Comparison of ENCODE assay signal across 17 cellular contexts in the genomic region with DNA sequence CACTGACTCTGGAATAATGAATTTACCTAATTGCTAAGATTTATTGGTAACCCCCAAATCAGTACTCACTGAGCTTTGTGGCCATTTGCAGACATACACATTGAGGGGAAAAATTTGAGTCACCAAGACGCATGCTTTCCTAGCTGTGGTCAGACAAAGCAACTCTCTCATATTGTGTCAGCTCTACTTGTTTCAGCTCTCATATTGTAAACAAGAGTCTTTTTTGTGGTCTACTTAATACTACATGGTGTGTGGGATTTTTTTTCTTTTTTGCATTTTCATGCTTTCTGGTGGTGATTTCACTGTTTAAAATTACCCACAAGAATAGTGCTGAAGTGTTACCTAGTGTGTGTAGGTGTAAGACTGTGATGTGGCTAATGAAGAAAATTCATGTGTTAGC.
DNase-seq lines count a peak whose midpoint lies in the region; ATAC-seq, FAIRE-seq and TF ChIP-seq lines count a peak whose summit lies in the region.
"Had no signal": no experiment of that assay in that cellular context is flagged by ENCODE, and none has a peak within 500 bp of the region (broad histone marks: within the 10 kb centered on the region; RNA-seq: fewer than 3 reads in every experiment).

No MANE protein-coding gene starts in this region.

- no peaks in the 10 kb centered on the region for H3K27me3 Mint-ChIP-seq in astrocyte (ENCODE audit: low read depth, unreplicated experiment)

- BruUV-seq in OCI-LY7 (replicated peaks; lab: Mats Ljungman, UMichigan) = no TSS peak

- H2AFZ ChIP-seq in astrocyte (ENCODE audit: low read depth, low read length) (no peak overlapping the region), OCI-LY7 (ENCODE audit: low read length) (no peak overlapping the region)

- H3K4me3 ChIP-seq in astrocyte (ENCODE audit: insufficient read depth, low read depth, low read length) (no peak overlapping the region), OCI-LY7 (ENCODE audit: low read depth, low read length, poor library complexity, severe bottlenecking) (no peak overlapping the region), ascending aorta (no peak overlapping the region), Peyer's patch (no peak overlapping the region)
- H3K4me3 ChIP-seq: BLaER1, cardiac muscle cell, thoracic aorta had no signal

- peak; percentile 8 for DNase-seq in astrocyte (ENCODE audit: low read depth)
- DNase-seq in OCI-LY7 (ENCODE audit: low spot score) = no peak
- DNase-seq in ascending aorta (ENCODE audit: low spot score in 2 of 2) = no peak
- no peak for DNase-seq in stimulated activated naive CD4-positive, alpha-beta T cell treated with Interleukin-2 at 50 U/mL for 16 hours (lab: John Stamatoyannopoulos, UW)
- DNase-seq in Peyer's patch = no peak
- DNase-seq: GF-D8, KG1, NCI-H226 had no signal

- H4K20me1 ChIP-seq in astrocyte (ENCODE audit: insufficient read depth, low read length) = no peaks in the 10 kb centered on the region
- no peaks in the 10 kb centered on the region for H4K20me1 ChIP-seq in OCI-LY7 (ENCODE audit: insufficient read depth, low read length)
- H4K20me1 ChIP-seq: BLaER1 had no signal

- TF ChIP-seq CTCF in astrocyte (IDR thresholded peaks at IDR 0.05; ENCODE audit: insufficient read depth, low read depth, low read length) = no peak
- no peak for TF ChIP-seq CTCF in OCI-LY7 (conservative IDR thresholded peaks at IDR 0.05; ENCODE audit: low read length)
- TF ChIP-seq CTCF in ascending aorta (IDR thresholded peaks at IDR 0.05) = no peak
- no peak for TF ChIP-seq CTCF in Peyer's patch (IDR thresholded peaks at IDR 0.05)

- CTCF ChIA-PET in OCI-LY7 (lab: Charles Lee; ENCODE audit: unreplicated experiment) = no interaction called here

- TF ChIP-seq POLR2A in Peyer's patch (IDR thresholded peaks at IDR 0.05) = no peak

- no peak overlapping the region for H3K4me2 ChIP-seq in astrocyte (ENCODE audit: low read length)
- H3K4me2 ChIP-seq in OCI-LY7 (ENCODE audit: low read length) = no peak overlapping the region
- H3K4me2 ChIP-seq: BLaER1 had no signal

- H3K9me3 Mint-ChIP-seq in astrocyte (ENCODE audit: unreplicated experiment) = peaks cover 8% of the 10 kb centered on the region

- H3K9me3 ChIP-seq in astrocyte (ENCODE audit: insufficient read depth, low read depth, low read length) (no peaks in the 10 kb centered on the region), OCI-LY7 (ENCODE audit: low read length) (no peaks in the 10 kb centered on the region), ascending aorta (peaks cover 3 to 11% of the 10 kb centered on the region in 2 donors), Peyer's patch (no peaks in the 10 kb centered on the region)
- H3K9me3 ChIP-seq: thoracic aorta had no signal

- H3K4me3 Mint-ChIP-seq in astrocyte (ENCODE audit: unreplicated experiment) = no peak overlapping the region

- peak; percentile 90 for ATAC-seq in GM18873 (IDR thresholded peaks at IDR 0.05; ENCODE audit: low FRiP score, unreplicated experiment)
- ATAC-seq in GM21619 (IDR thresholded peaks at IDR 0.05; ENCODE audit: unreplicated experiment) = peak; percentile 97
- peak; percentile 89 for ATAC-seq in HG03066 (IDR thresholded peaks at IDR 0.05; ENCODE audit: low read depth, unreplicated experiment)

- H3K36me3 ChIP-seq in astrocyte (ENCODE audit: insufficient read depth, low read length) (no peaks in the 10 kb centered on the region), OCI-LY7 (ENCODE audit: insufficient read depth, low read length) (no peaks in the 10 kb centered on the region), ascending aorta (no peaks in the 10 kb centered on the region), Peyer's patch (no peaks in the 10 kb centered on the region)
- H3K36me3 ChIP-seq: BLaER1, cardiac muscle cell, thoracic aorta had no signal

- no peaks in the 10 kb centered on the region for H3K4me1 ChIP-seq in astrocyte (ENCODE audit: insufficient read depth, low read length)
- H3K4me1 ChIP-seq in OCI-LY7 (ENCODE audit: insufficient read depth, low read length, poor library complexity, severe bottlenecking) = no peaks in the 10 kb centered on the region
- no peaks in the 10 kb centered on the region for H3K4me1 ChIP-seq in ascending aorta
- no peaks in the 10 kb centered on the region for H3K4me1 ChIP-seq in Peyer's patch
- H3K4me1 ChIP-seq: BLaER1 had no signal

- H3K9me2 ChIP-seq in OCI-LY7 (ENCODE audit: insufficient read depth, low read length) = no peaks in the 10 kb centered on the region

- H3K36me3 Mint-ChIP-seq in astrocyte (ENCODE audit: low read depth, unreplicated experiment) = no peaks in the 10 kb centered on the region

- intact Hi-C loops in OCI-LY7 (cut with micrococcal nuclease; ENCODE audit: unreplicated experiment) (no loop called here), ascending aorta (cut with DNase I) (no loop called here)

- H3K9ac ChIP-seq in astrocyte (ENCODE audit: low read length) = no peak overlapping the region
- H3K9ac ChIP-seq: BLaER1 had no signal

- H3K27me3 ChIP-seq in astrocyte (ENCODE audit: insufficient read depth, low read length) = no peaks in the 10 kb centered on the region
- no peaks in the 10 kb centered on the region for H3K27me3 ChIP-seq in ascending aorta
- H3K27me3 ChIP-seq in Peyer's patch = no peaks in the 10 kb centered on the region
- H3K27me3 ChIP-seq: BLaER1, cardiac muscle cell had no signal

- FAIRE-seq in astrocyte (lab: Jason Lieb, UNC) = no peak
- FAIRE-seq: H1 had no signal

- POLR2A ChIA-PET in OCI-LY7 (lab: Charles Lee) = no interaction called here

- peaks cover 2% of the 10 kb centered on the region for H3K4me1 Mint-ChIP-seq in astrocyte (ENCODE audit: low read depth, unreplicated experiment)

- H3K27ac ChIP-seq in astrocyte (ENCODE audit: low read depth, low read length) = no peak overlapping the region
- no peak overlapping the region for H3K27ac ChIP-seq in OCI-LY7 (ENCODE audit: low read depth, low read length, poor library complexity, severe bottlenecking)
- no peak overlapping the region for H3K27ac ChIP-seq in ascending aorta
- H3K27ac ChIP-seq in Peyer's patch = no peak overlapping the region
- H3K27ac ChIP-seq: BLaER1, cardiac muscle cell, epithelial cell of prostate, RWPE1, thoracic aorta had no signal

- no peak overlapping the region for H3K27ac Mint-ChIP-seq in astrocyte (ENCODE audit: unreplicated experiment)

- H3K79me2 ChIP-seq in astrocyte (ENCODE audit: insufficient read depth, low read length) (no peaks in the 10 kb centered on the region), OCI-LY7 (ENCODE audit: insufficient read depth, low read depth, low read length) (no peaks in the 10 kb centered on the region)
